In the genomic region with DNA sequence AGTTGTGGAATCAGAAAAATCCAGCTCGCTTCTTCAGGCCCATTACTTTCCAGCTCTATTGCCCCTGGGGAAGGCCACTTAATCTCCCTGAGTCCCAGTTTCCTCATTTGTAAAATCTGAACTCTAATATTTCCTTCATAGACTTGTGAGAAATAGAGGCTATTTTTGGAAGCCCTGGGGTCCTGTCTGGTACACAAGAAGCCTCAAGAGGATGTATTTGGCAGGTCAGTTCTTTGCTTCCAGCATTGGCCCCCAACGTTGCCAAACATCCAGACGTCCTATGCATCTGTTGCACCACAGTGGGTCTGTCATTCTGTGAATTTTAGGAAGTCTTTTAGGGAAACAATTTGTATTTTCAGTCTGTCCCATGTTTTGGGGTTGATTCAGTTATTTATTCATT, we compare ENCODE assay signal across 23 cellular contexts.
"Had no signal": no experiment of that assay in that cellular context is flagged by ENCODE, and none has a peak within 500 bp of the region (broad histone marks: within the 10 kb centered on the region; RNA-seq: fewer than 3 reads in every experiment).

No MANE protein-coding gene starts in this region.

- H3K4me1 ChIP-seq: stomach, tibial artery, upper lobe of right lung had no signal

- H3K27ac ChIP-seq: ovary, skin epidermis, stomach, thoracic aorta, tibial artery, upper lobe of right lung had no signal

- H3K27me3 ChIP-seq: ovary, stomach, tibial artery, upper lobe of right lung had no signal

- H3K4me3 ChIP-seq: mucosa of descending colon, ovary, skin epidermis, stomach, thoracic aorta, tibial artery, upper lobe of right lung had no signal

- H3K36me3 ChIP-seq: ovary, stomach, thoracic aorta, tibial artery, upper lobe of right lung had no signal

- ATAC-seq: left lobe of liver; mucosa of descending colon; naive thymus-derived CD4-positive, alpha-beta T cell; natural killer cell treated with Interleukin-12 subunit alpha and Interleukin-12 subunit beta and Interleukin-15 and Interleukin-18, amount 100 ng/mL, for 72 hours; sciatic nerve; stimulated activated naive B cell treated with anti-CD40 and anti-IgM and Interleukin-4, amounts not matched to agents 10 μg/mL and 1 μg/mL and 100 μg/mL, for 72 hours; stimulated activated naive CD8-positive, alpha-beta T cell treated with anti-CD3 and anti-CD28 coated beads, Interleukin-15, Interleukin-2, amounts not matched to agents 100 U/mL and 50 U/mL, for 24 hours; upper lobe of right lung had no signal

- H3K9me3 ChIP-seq: ovary, upper lobe of right lung had no signal

- DNase-seq: hippocampal formation; kidney glomerular epithelial cell; left cardiac atrium; midbrain; mucosa of descending colon; naive thymus-derived CD4-positive, alpha-beta T cell; ovary; right cardiac atrium; stimulated activated CD4-positive, alpha-beta T cell treated with anti-CD3 and anti-CD28 coated beads, Interleukin-12 subunit alpha, Interleukin-12 subunit beta, amount 100 ng/mL, for 4 hours; stimulated activated CD4-positive, alpha-beta T cell treated with anti-CD3 and anti-CD28 coated beads, Interleukin-15, amount 100 ng/mL, for 24 hours; stimulated activated CD4-positive, alpha-beta T cell treated with anti-CD3 and anti-CD28 coated beads, Interleukin-2, amount 100 ng/mL, for 24 hours; stimulated activated CD4-positive, alpha-beta T cell treated with anti-CD3 and anti-CD28 coated beads, Interleukin-4, amount 100 ng/mL, for 1 hour; stimulated activated naive B cell treated with anti-CD40 and anti-IgM and Interleukin-4, amounts not matched to agents 10 μg/mL and 1 μg/mL and 100 μg/mL, for 72 hours; stimulated activated naive CD8-positive, alpha-beta T cell treated with anti-CD3 and anti-CD28 coated beads, Interleukin-15, Interleukin-2, amounts not matched to agents 100 U/mL and 50 U/mL, for 24 hours; stomach; tibial artery; trophoblast cell; upper lobe of right lung had no signal
